ENCODE assay signal across 1 cellular context in the genomic region with DNA sequence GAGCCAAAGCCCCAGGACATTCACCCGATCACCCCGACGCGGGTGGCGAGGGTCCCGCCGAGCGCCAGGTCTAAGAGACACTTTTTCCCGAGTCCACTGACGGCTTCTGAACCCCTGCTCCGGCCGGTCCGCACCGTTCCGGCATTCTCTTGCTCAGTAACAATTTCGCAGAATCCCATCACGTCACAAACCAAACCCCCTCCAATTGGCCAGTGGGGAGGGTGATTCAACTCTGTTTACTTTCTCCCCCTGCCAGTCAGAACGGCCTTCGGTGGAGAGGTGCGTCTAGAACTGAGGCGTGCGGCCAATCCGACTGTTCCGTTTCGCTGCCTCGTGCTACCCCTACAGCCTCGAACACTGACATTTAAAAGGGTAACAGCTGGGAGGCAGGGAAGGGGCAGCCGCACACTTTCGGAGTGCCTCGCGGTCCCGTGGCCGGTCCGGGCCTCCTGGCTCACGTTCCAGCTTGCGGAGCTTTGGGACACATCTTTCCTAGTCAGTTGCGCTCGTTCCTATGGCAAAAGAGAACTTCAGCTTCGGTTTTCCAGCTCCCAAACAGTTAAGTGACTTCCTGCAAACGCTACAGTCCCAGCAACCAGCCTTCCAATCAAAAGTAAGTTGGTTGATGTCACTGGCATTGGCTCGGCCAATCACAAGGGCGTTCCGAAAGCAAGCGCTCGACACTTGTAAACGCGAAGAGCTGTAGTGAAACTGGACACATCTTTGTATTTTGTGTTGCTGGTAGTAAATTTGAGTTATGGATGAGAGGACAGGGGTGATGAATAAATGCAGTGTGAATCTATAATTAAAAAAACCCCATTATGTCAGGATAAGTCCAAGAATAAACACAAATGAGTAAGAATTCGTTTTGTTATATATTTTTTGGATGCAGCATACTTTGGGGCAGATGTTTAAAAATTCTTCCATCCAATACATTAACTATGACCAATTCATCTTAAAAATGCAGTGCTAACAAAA.
TF ChIP-seq lines count a peak whose summit lies in the region.

Gene KLF9 (minus strand): TSS at position 860 of the 978 bp plus-strand sequence. CDS start 1,294 bp downstream, outside the sequence.

TF ChIP-seq in HepG2, 621 proteins besides CTCF, POLR2A, EP300 and RAD21 (continued from another document and continues in another):
- TF ChIP-seq ZNF326 (CRISPR knock-in tag; IDR thresholded peaks at IDR 0.05; ENCODE audit: borderline replicate concordance): no peak
- TF ChIP-seq ZBTB2 (CRISPR knock-in tag; IDR thresholded peaks at IDR 0.05; ENCODE audit: low read depth): no peak
- TF ChIP-seq ISX (CRISPR knock-in tag; conservative IDR thresholded peaks at IDR 0.05): no peak
- peak; percentile 79 for TF ChIP-seq ZNF749 (CRISPR knock-in tag; IDR thresholded peaks at IDR 0.05; ENCODE audit: borderline replicate concordance)
- TF ChIP-seq, protein P1, sequence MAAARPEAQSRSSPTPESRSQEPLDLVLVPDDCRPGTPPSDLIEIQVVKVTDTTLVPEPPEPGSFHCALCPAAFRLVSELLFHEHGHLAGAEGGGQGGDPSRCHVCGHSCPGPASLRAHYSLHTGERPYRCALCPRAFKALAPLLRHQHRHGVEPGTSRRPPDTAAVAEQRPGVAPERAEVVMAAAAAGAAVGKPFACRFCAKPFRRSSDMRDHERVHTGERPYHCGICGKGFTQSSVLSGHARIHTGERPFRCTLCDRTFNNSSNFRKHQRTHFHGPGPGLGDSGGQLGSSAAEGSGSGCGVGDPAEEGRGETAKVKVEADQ (CRISPR knock-in tag; IDR thresholded peaks at IDR 0.05; ENCODE audit: borderline replicate concordance): no peak
- TF ChIP-seq ZNF441 (CRISPR knock-in tag; IDR thresholded peaks at IDR 0.05; ENCODE audit: borderline replicate concordance): no peak; the same call in 1 of the 2 replicates
- 0 out of 2 replicates have a peak, but pooled peaks have one; percentile 63 for TF ChIP-seq ARHGAP35 (CRISPR knock-in tag; IDR thresholded peaks at IDR 0.05; ENCODE audit: borderline replicate concordance)
- TF ChIP-seq ZNF484 (CRISPR knock-in tag; IDR thresholded peaks at IDR 0.05; ENCODE audit: borderline replicate concordance, low read depth): 0 out of 2 replicates have a peak, but pooled peaks have one; percentile 76
- no peak for TF ChIP-seq TEF (CRISPR knock-in tag; IDR thresholded peaks at IDR 0.05)
- TF ChIP-seq ZMYM2 (CRISPR knock-in tag; IDR thresholded peaks at IDR 0.05): peak; percentile 89
- TF ChIP-seq SAFB2 (CRISPR knock-in tag; IDR thresholded peaks at IDR 0.05; ENCODE audit: borderline replicate concordance, low read depth): no peak
- TF ChIP-seq NCOA2 (CRISPR knock-in tag; IDR thresholded peaks at IDR 0.05): peak; percentile 17; the same call in 1 of the 2 replicates
- TF ChIP-seq, protein P2, sequence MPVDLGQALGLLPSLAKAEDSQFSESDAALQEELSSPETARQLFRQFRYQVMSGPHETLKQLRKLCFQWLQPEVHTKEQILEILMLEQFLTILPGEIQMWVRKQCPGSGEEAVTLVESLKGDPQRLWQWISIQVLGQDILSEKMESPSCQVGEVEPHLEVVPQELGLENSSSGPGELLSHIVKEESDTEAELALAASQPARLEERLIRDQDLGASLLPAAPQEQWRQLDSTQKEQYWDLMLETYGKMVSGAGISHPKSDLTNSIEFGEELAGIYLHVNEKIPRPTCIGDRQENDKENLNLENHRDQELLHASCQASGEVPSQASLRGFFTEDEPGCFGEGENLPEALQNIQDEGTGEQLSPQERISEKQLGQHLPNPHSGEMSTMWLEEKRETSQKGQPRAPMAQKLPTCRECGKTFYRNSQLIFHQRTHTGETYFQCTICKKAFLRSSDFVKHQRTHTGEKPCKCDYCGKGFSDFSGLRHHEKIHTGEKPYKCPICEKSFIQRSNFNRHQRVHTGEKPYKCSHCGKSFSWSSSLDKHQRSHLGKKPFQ (CRISPR knock-in tag; IDR thresholded peaks at IDR 0.05; ENCODE audit: insufficient replicate concordance): peak; percentile 88
- TF ChIP-seq ZNF260 (CRISPR knock-in tag; IDR thresholded peaks at IDR 0.05; ENCODE audit: borderline replicate concordance, low read depth): no peak
- TF ChIP-seq ZNF576 (CRISPR knock-in tag; IDR thresholded peaks at IDR 0.05): no peak
- TF ChIP-seq NKX3-1 (CRISPR knock-in tag; IDR thresholded peaks at IDR 0.05): 0 out of 2 replicates have a peak, but pooled peaks have one; percentile 34
- TF ChIP-seq ATF1 (CRISPR knock-in tag; IDR thresholded peaks at IDR 0.05): peak; percentile 86
- no peak for TF ChIP-seq ZNF770 (CRISPR knock-in tag; IDR thresholded peaks at IDR 0.05)
- TF ChIP-seq FOXK2 (IDR thresholded peaks at IDR 0.05): peak; percentile 59; the same call in 1 of the 2 replicates
- TF ChIP-seq NFE2L2 (IDR thresholded peaks at IDR 0.05; ENCODE audit: low read length): no peak
- no peak for TF ChIP-seq NFRKB (IDR thresholded peaks at IDR 0.05)
- TF ChIP-seq MTA3 (CRISPR knock-in tag; IDR thresholded peaks at IDR 0.05): no peak
- peak; percentile 52; the same call in 1 of the 2 replicates for TF ChIP-seq GATAD2A (CRISPR knock-in tag; IDR thresholded peaks at IDR 0.05)
- peak; percentile 32; the same call in 1 of the 2 replicates for TF ChIP-seq SP5 (CRISPR knock-in tag; IDR thresholded peaks at IDR 0.05; ENCODE audit: borderline replicate concordance, low read depth)
- TF ChIP-seq GFI1 (CRISPR knock-in tag; IDR thresholded peaks at IDR 0.05; ENCODE audit: borderline replicate concordance): no peak
- TF ChIP-seq AKAP8 (CRISPR knock-in tag; IDR thresholded peaks at IDR 0.05): no peak
- TF ChIP-seq HOMEZ (CRISPR knock-in tag; IDR thresholded peaks at IDR 0.05; ENCODE audit: low read depth): 0 out of 2 replicates have a peak, but pooled peaks have one; percentile 10
- peak; percentile 51; the same call in 1 of the 2 replicates for TF ChIP-seq ZFP90 (CRISPR knock-in tag; IDR thresholded peaks at IDR 0.05; ENCODE audit: borderline replicate concordance)
- TF ChIP-seq CHD4 (IDR thresholded peaks at IDR 0.05; ENCODE audit: borderline replicate concordance, low read length): no peak
- TF ChIP-seq ZMYM3 (CRISPR knock-in tag; IDR thresholded peaks at IDR 0.05): no peak
- TF ChIP-seq KLF9 (CRISPR knock-in tag; IDR thresholded peaks at IDR 0.05; ENCODE audit: low read depth): peak; percentile 93; the same call in 1 of the 2 replicates
- no peak for TF ChIP-seq ZNF546 (CRISPR knock-in tag; conservative IDR thresholded peaks at IDR 0.05)
- TF ChIP-seq ZKSCAN1 (IDR thresholded peaks at IDR 0.05; ENCODE audit: low read length): no peak
- TF ChIP-seq IRX3 (CRISPR knock-in tag; IDR thresholded peaks at IDR 0.05; ENCODE audit: borderline replicate concordance, low read depth): no peak; the same call in 1 of the 2 replicates
- TF ChIP-seq ZNF747 (CRISPR knock-in tag; IDR thresholded peaks at IDR 0.05; ENCODE audit: borderline replicate concordance): no peak; the same call in 1 of the 2 replicates
- TF ChIP-seq PRPF4 (IDR thresholded peaks at IDR 0.05; ENCODE audit: low read depth, low read length, poor library complexity, severe bottlenecking): no peak
- TF ChIP-seq, protein P3, sequence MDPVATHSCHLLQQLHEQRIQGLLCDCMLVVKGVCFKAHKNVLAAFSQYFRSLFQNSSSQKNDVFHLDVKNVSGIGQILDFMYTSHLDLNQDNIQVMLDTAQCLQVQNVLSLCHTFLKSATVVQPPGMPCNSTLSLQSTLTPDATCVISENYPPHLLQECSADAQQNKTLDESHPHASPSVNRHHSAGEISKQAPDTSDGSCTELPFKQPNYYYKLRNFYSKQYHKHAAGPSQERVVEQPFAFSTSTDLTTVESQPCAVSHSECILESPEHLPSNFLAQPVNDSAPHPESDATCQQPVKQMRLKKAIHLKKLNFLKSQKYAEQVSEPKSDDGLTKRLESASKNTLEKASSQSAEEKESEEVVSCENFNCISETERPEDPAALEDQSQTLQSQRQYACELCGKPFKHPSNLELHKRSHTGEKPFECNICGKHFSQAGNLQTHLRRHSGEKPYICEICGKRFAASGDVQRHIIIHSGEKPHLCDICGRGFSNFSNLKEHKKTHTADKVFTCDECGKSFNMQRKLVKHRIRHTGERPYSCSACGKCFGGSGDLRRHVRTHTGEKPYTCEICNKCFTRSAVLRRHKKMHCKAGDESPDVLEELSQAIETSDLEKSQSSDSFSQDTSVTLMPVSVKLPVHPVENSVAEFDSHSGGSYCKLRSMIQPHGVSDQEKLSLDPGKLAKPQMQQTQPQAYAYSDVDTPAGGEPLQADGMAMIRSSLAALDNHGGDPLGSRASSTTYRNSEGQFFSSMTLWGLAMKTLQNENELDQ (CRISPR knock-in tag; IDR thresholded peaks at IDR 0.05; ENCODE audit: borderline replicate concordance): no peak
- no peak for TF ChIP-seq ZNF282 (IDR thresholded peaks at IDR 0.05; ENCODE audit: partially characterized antibody)
- TF ChIP-seq ZBTB33 (CRISPR knock-in tag; IDR thresholded peaks at IDR 0.05): 0 out of 2 replicates have a peak, but pooled peaks have one; percentile 38
- TF ChIP-seq, protein P4, sequence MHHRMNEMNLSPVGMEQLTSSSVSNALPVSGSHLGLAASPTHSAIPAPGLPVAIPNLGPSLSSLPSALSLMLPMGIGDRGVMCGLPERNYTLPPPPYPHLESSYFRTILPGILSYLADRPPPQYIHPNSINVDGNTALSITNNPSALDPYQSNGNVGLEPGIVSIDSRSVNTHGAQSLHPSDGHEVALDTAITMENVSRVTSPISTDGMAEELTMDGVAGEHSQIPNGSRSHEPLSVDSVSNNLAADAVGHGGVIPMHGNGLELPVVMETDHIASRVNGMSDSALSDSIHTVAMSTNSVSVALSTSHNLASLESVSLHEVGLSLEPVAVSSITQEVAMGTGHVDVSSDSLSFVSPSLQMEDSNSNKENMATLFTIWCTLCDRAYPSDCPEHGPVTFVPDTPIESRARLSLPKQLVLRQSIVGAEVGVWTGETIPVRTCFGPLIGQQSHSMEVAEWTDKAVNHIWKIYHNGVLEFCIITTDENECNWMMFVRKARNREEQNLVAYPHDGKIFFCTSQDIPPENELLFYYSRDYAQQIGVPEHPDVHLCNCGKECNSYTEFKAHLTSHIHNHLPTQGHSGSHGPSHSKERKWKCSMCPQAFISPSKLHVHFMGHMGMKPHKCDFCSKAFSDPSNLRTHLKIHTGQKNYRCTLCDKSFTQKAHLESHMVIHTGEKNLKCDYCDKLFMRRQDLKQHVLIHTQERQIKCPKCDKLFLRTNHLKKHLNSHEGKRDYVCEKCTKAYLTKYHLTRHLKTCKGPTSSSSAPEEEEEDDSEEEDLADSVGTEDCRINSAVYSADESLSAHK (CRISPR knock-in tag; IDR thresholded peaks at IDR 0.05; ENCODE audit: borderline replicate concordance): no peak
- TF ChIP-seq SIX4 (CRISPR knock-in tag; IDR thresholded peaks at IDR 0.05): 0 out of 2 replicates have a peak, but pooled peaks have one; percentile 12
- peak; percentile 95 for TF ChIP-seq SAP130 (CRISPR knock-in tag; IDR thresholded peaks at IDR 0.05; ENCODE audit: low read depth)
